Comparison of ENCODE assay signal across 9 cellular contexts in genomic region chr3:81643721-81644120, GRCh38.
DNase-seq lines count a peak whose midpoint lies in the region; ATAC-seq, FAIRE-seq and TF ChIP-seq lines count a peak whose summit lies in the region.
"Had no signal": no experiment of that assay in that cellular context is flagged by ENCODE, and none has a peak within 500 bp of the region (broad histone marks: within the 10 kb centered on the region; RNA-seq: fewer than 3 reads in every experiment).

No MANE protein-coding gene starts in this region.

- peak; percentile 71 for TF ChIP-seq CTCF in D721Med (IDR thresholded peaks at IDR 0.05; ENCODE audit: insufficient read depth, missing control alignments)
- TF ChIP-seq CTCF in brain (conservative IDR thresholded peaks at IDR 0.05) = peak; percentile 36 to 45
- TF ChIP-seq CTCF in right lobe of liver (IDR thresholded peaks at IDR 0.05) = peak in 3 of 4 donors; percentile 34 to 38 (median 37)

- H3K4me1 ChIP-seq in right lobe of liver = no peaks in the 10 kb centered on the region

- TF ChIP-seq POLR2A in right lobe of liver (IDR thresholded peaks at IDR 0.05) = no peak

- H3K27ac Mint-ChIP-seq in brain = no peak overlapping the region
- H3K27ac Mint-ChIP-seq in activated CD4-positive, alpha-beta T cell treated with anti-CD3 and anti-CD28 coated beads for 36 hours = no peak overlapping the region

- no peaks in the 10 kb centered on the region for H3K4me1 Mint-ChIP-seq in brain
- no peaks in the 10 kb centered on the region for H3K4me1 Mint-ChIP-seq in activated CD4-positive, alpha-beta T cell treated with anti-CD3 and anti-CD28 coated beads for 36 hours

- H3K36me3 ChIP-seq in right lobe of liver = peaks cover 0 to 4% (median 0%) of the 10 kb centered on the region in 4 donors

- POLR2A ChIA-PET in activated CD4-positive, alpha-beta T cell treated with anti-CD3 and anti-CD28 coated beads for 36 hours (lab: Charles Lee) = no interaction called here

- no peak overlapping the region for H3K4me3 ChIP-seq in right lobe of liver

- peak; percentile 92 for FAIRE-seq in D721Med (lab: Jason Lieb, UNC)

- H3K9me3 ChIP-seq in right lobe of liver = no peaks in the 10 kb centered on the region

- WGBS in right lobe of liver (ENCODE audit: insufficient coverage, low coverage, low lambda C conversion rate, missing lambda C conversion rate) = 85% methylated on average over 2 of the region's 2 CpGs

- no peak for DNase-seq in D721Med (ENCODE audit: insufficient read length, low spot score)
- peak; percentile 30 for DNase-seq in M059J (ENCODE audit: low read depth)
- DNase-seq in right lobe of liver = no peak
- no peak for DNase-seq in activated CD4-positive, alpha-beta T cell treated with anti-CD3 and anti-CD28 coated beads for 36 hours
- DNase-seq in OCI-M2 (lab: John Stamatoyannopoulos, UW; ENCODE audit: unreplicated experiment) = no peak

- H3K36me3 Mint-ChIP-seq in brain = no peaks in the 10 kb centered on the region
- H3K36me3 Mint-ChIP-seq in activated CD4-positive, alpha-beta T cell treated with anti-CD3 and anti-CD28 coated beads for 36 hours (ENCODE audit: low read depth) = peaks cover 6% of the 10 kb centered on the region

- H3K9me3 Mint-ChIP-seq in brain = no peaks in the 10 kb centered on the region
- H3K9me3 Mint-ChIP-seq in activated CD4-positive, alpha-beta T cell treated with anti-CD3 and anti-CD28 coated beads for 36 hours (ENCODE audit: low read depth) = no peaks in the 10 kb centered on the region

- H3K27me3 ChIP-seq in right lobe of liver = no peaks in the 10 kb centered on the region

- ATAC-seq in right lobe of liver = peak; percentile 57 to 73 (median 69)
- no peak for ATAC-seq in activated CD4-positive, alpha-beta T cell treated with anti-CD3 and anti-CD28 coated beads for 36 hours
- no peak for ATAC-seq in HG03095 (IDR thresholded peaks at IDR 0.05; ENCODE audit: unreplicated experiment)
- ATAC-seq in GM21381 (IDR thresholded peaks at IDR 0.05; ENCODE audit: unreplicated experiment) = no peak

- CTCF ChIA-PET in activated CD4-positive, alpha-beta T cell treated with anti-CD3 and anti-CD28 coated beads for 36 hours (lab: Charles Lee) = interaction anchor here (0.6 kb wide), 1 partner anchor 788 kb away, joined by 3 read pairs; no protein-coding TSS in a partner anchor

- no peak overlapping the region for H3K4me3 Mint-ChIP-seq in brain
- H3K4me3 Mint-ChIP-seq in activated CD4-positive, alpha-beta T cell treated with anti-CD3 and anti-CD28 coated beads for 36 hours = no peak overlapping the region

- intact Hi-C loops in right lobe of liver (cut with DNase I) = no loop called here
- intact Hi-C loops in activated CD4-positive, alpha-beta T cell treated with anti-CD3 and anti-CD28 coated beads for 36 hours (cut with DNase I, micrococcal nuclease) = no loop called here

- H3K27me3 Mint-ChIP-seq in brain = no peaks in the 10 kb centered on the region
- no peaks in the 10 kb centered on the region for H3K27me3 Mint-ChIP-seq in activated CD4-positive, alpha-beta T cell treated with anti-CD3 and anti-CD28 coated beads for 36 hours

- no peak overlapping the region for H3K27ac ChIP-seq in right lobe of liver
- H3K27ac ChIP-seq: epithelial cell of prostate had no signal

Comparison
In these comparisons a context has a peak if more than half of its experiments do, and no peak if none do; other contexts are left out.
1. ATAC-seq: peak in right lobe of liver (4 of 4); none in activated CD4-positive, alpha-beta T cell treated with anti-CD3 and anti-CD28 coated beads for 36 hours (single experiment), HG03095 (single experiment) and GM21381 (single experiment).
2. Peak in every context shown above with its lines, with median percentiles within 50 percentile points of each other: CTCF ChIP-seq.